14 cellular contexts compared by ENCODE assay signal in genomic region chr19:1150333-1151036, GRCh38.
"Had no signal": no experiment of that assay in that cellular context is flagged by ENCODE, and none has a peak within 500 bp of the region (broad histone marks: within the 10 kb centered on the region; RNA-seq: fewer than 3 reads in every experiment).

No MANE protein-coding gene starts in this region.

- H3K9me3 ChIP-seq: heart left ventricle, pancreas had no signal

- DNase-seq: activated CD4-positive, alpha-beta memory T cell treated with anti-CD3 and anti-CD28 coated beads, Interleukin-2, amount 10 ng/mL, durations not matched to agents 7 days and 5 days; activated gamma-delta T cell treated with Interleukin-2 at 50 U/mL for 16 hours; activated naive CD8-positive, alpha-beta T cell treated with anti-CD3 and anti-CD28 coated beads, Interleukin-2, amount 10 ng/mL, durations not matched to agents 7 days and 5 days; activated T-cell treated with anti-CD3 and anti-CD28 coated beads, Interleukin-2, amount 50 U/mL, for 48 hours; aorta; foreskin melanocyte; heart left ventricle; T1000 had no signal

- H3K4me3 ChIP-seq: pancreas, smooth muscle cell had no signal

- FAIRE-seq: islet of Langerhans, pancreas, urothelium cell line had no signal

- ATAC-seq: left lobe of liver; pancreas; stimulated activated effector memory CD8-positive, alpha-beta T cell treated with anti-CD3 and anti-CD28 coated beads, Interleukin-12 subunit alpha, Interleukin-12 subunit beta, amount 100 ng/mL, for 72 hours had no signal

- H3K27me3 ChIP-seq: heart left ventricle, pancreas had no signal
